Comparison of ENCODE assay signal across 1 cellular context in genomic region chr17:68015081-68015723, GRCh38.
TF ChIP-seq lines count a peak whose summit lies in the region.

No MANE protein-coding gene starts in this region.

TF ChIP-seq in GM23338, 12 proteins besides CTCF, POLR2A, EP300 and RAD21 (continued from another document):
- TF ChIP-seq ZNF462 (CRISPR knock-in tag; IDR thresholded peaks at IDR 0.05) (no peak), CREB1 (CRISPR knock-in tag; IDR thresholded peaks at IDR 0.05; ENCODE audit: low read depth) (no peak), ZNF114 (CRISPR knock-in tag; IDR thresholded peaks at IDR 0.05) (no peak), JUNB (IDR thresholded peaks at IDR 0.05; ENCODE audit: unreplicated experiment) (no peak), NANOG (IDR thresholded peaks at IDR 0.05; ENCODE audit: borderline replicate concordance) (no peak), EZH2 (IDR thresholded peaks at IDR 0.05; ENCODE audit: low read depth, unreplicated experiment) (no peak), ETS1 (IDR thresholded peaks at IDR 0.05) (no peak), EZH2phosphoT487 (IDR thresholded peaks at IDR 0.05; ENCODE audit: unreplicated experiment) (no peak), POLR2AphosphoS5 (IDR thresholded peaks at IDR 0.05; ENCODE audit: low read depth) (no peak), ZNF331 (CRISPR knock-in tag; IDR thresholded peaks at IDR 0.05; ENCODE audit: low read depth) (no peak), STAT1 (IDR thresholded peaks at IDR 0.05; ENCODE audit: unreplicated experiment) (no peak)
TF ChIP-seq in GM23338: peak in this region for 0.
